9 cellular contexts compared by ENCODE assay signal in the genomic region with DNA sequence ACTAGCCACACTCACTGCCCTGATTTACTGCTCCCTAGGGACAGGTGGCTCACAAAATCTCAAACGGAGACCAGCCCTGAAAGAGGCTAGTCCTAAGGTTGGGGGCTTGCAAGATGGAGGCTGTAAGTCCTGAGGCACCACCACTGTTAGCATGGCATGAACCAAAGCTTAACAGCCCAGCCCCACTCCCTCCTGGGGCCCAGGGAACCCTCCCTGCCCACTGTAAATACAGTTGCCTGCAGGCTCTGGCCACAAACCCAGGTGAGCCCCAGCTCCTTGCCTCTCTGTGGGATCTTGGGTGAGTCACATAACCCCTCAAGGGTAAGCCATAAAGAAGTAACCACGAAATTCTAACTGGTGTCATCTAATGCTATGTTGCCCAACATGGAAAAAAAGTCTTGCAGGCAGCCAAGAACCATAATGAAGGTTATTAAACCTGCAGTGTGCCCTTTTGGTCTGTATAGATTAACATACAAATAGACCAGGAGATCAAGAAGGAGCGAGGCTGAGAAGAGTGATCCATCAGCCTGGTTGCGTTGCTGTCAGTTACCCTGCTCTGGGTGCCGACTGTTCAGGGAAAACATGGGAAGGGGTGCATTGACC. TPM values are rescaled to one million over a fixed set of nuclear protein-coding genes. Genes with fewer than 3 reads are reported as not detected.
A peak's percentile ranks its signal among the peaks of the same experiment; 100 is the strongest.
DNase-seq lines count a peak whose midpoint lies in the region; ATAC-seq and TF ChIP-seq lines count a peak whose summit lies in the region.
"Had no signal": no experiment of that assay in that cellular context is flagged by ENCODE, and none has a peak within 500 bp of the region (broad histone marks: within the 10 kb centered on the region; RNA-seq: fewer than 3 reads in every experiment).

No MANE protein-coding gene starts in this region.

- DNase-seq in HS-5 (ENCODE audit: low read depth), result peak; percentile 22
- DNase-seq in T-helper 9 cell, result peak; percentile 33
- DNase-seq in central memory CD4-positive, alpha-beta T cell, result peak; percentile 53
- peak; percentile 62 for DNase-seq in stimulated activated CD4-positive, alpha-beta T cell treated with anti-CD3 and anti-CD28 coated beads, Interleukin-4, amount 100 ng/mL, for 24 hours
- DNase-seq in mucosa of gallbladder (ENCODE audit: low spot score), result no peak
- no peak for DNase-seq in vagina (ENCODE audit: extremely low spot score in 2 of 2)
- DNase-seq in sciatic nerve (ENCODE audit: low spot score), result no peak

- no peak overlapping the region for H3K4me3 ChIP-seq in vagina

- no peaks in the 10 kb centered on the region for H3K9me3 ChIP-seq in vagina

- intact Hi-C loops in vagina (cut with DNase I) (no loop called here), sciatic nerve (cut with DNase I) (loop anchor here (5.0 kb wide), 1 partner anchor 149 kb away; no protein-coding TSS in a partner anchor)

- no peak overlapping the region for H3K27ac ChIP-seq in vagina

- peaks cover 31% of the 10 kb centered on the region for H3K4me1 ChIP-seq in vagina

- no peak for ATAC-seq in sciatic nerve
- no peak for ATAC-seq in HG03025 (IDR thresholded peaks at IDR 0.05; ENCODE audit: low FRiP score, unreplicated experiment)

- TF ChIP-seq CTCF in vagina (IDR thresholded peaks at IDR 0.05), result no peak

- no peak for TF ChIP-seq POLR2A in vagina (IDR thresholded peaks at IDR 0.05)

- peaks cover 2 to 34% of the 10 kb centered on the region in 2 donors for H3K36me3 ChIP-seq in vagina

- no peaks in the 10 kb centered on the region for H3K27me3 ChIP-seq in vagina

RNA-seq across cellular contexts. Expression of a gene that starts 1.7 kb away (rescaled TPM):
- total RNA-seq in mucosa of gallbladder, result 43.9 TPM
- 14.5 TPM for total RNA-seq in vagina
- total RNA-seq in sciatic nerve, result 34.7 TPM

RNA-seq across cellular contexts. Expression of a gene that starts 30.0 kb away (rescaled TPM):
- 38.3 TPM for total RNA-seq in mucosa of gallbladder
- total RNA-seq in vagina, result 37.3 TPM
- 26.5 TPM for total RNA-seq in sciatic nerve

RNA-seq across cellular contexts. Expression of a gene that starts 44.3 kb away (rescaled TPM):
- total RNA-seq in mucosa of gallbladder (11.1 TPM), vagina (not detected), sciatic nerve (not detected)
- total RNA-seq: skeletal muscle tissue had no signal

Comparison
In these comparisons a context has a peak if more than half of its experiments do, and no peak if none do; other contexts are left out.
1. DNase-seq: peak in HS-5 (single experiment), T-helper 9 cell (single experiment), central memory CD4-positive, alpha-beta T cell (single experiment) and stimulated activated CD4-positive, alpha-beta T cell treated with anti-CD3 and anti-CD28 coated beads, Interleukin-4, amount 100 ng/mL, for 24 hours (single experiment); none in mucosa of gallbladder (single experiment), vagina (0 of 2) and sciatic nerve (single experiment).
2. RNA of a gene that starts 44.3 kb away (total RNA-seq): 11.1 TPM in mucosa of gallbladder (single experiment); not detected in vagina (single experiment) and not detected in sciatic nerve (single experiment); every median in the first group is over 10 times any median in the second.